1 cellular context compared by ENCODE assay signal in the genomic region with DNA sequence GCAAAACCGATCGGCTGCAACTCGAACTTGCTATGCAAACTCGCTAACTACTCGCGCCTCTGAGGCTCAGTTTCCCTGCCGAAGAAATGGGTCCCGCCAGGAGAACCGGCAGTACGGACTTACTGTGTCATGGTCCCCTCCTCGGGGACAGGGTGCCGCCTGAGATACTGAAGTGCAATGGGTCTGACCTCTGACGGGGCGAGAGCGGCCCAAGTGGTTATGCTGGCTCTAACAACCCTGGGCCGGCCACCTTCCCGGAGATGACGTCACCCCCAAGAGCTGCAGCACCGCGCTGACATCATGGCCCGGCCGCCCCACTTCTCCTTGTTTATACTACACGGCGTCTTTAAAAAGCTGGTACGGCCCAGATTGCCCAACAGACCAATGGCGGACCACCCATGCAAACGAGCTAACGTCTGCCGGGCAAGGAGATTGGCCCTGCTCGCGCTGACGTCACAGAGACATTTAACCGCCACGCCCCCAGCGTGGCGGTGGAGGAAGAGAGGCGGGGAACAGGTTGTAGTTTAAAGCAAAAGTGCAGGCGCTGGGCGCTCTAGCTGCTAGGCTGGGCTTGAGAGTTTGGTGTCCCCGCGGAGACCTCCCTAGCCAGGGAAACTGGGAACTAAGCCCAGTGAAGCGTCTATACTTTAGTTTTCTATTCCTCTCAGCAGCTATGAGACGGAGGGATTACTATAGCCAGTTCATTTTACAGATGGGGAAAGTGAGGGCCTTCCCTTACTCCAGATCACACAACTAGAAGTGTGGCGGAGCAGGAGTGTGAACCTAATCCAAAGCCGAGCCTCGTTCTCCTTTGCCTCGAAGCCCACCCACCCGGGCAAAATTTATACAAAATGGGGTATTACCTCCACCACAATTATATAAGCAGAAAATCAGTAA.
TF ChIP-seq lines count a peak whose summit lies in the region.

No MANE protein-coding gene starts in this region.

TF ChIP-seq in HepG2, 621 proteins besides CTCF, POLR2A, EP300 and RAD21 (continued from another document and continues in another):
- TF ChIP-seq, protein P1, sequence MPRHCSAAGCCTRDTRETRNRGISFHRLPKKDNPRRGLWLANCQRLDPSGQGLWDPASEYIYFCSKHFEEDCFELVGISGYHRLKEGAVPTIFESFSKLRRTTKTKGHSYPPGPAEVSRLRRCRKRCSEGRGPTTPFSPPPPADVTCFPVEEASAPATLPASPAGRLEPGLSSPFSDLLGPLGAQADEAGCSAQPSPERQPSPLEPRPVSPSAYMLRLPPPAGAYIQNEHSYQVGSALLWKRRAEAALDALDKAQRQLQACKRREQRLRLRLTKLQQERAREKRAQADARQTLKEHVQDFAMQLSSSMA (CRISPR knock-in tag; IDR thresholded peaks at IDR 0.05) = no peak
- TF ChIP-seq, protein P2, sequence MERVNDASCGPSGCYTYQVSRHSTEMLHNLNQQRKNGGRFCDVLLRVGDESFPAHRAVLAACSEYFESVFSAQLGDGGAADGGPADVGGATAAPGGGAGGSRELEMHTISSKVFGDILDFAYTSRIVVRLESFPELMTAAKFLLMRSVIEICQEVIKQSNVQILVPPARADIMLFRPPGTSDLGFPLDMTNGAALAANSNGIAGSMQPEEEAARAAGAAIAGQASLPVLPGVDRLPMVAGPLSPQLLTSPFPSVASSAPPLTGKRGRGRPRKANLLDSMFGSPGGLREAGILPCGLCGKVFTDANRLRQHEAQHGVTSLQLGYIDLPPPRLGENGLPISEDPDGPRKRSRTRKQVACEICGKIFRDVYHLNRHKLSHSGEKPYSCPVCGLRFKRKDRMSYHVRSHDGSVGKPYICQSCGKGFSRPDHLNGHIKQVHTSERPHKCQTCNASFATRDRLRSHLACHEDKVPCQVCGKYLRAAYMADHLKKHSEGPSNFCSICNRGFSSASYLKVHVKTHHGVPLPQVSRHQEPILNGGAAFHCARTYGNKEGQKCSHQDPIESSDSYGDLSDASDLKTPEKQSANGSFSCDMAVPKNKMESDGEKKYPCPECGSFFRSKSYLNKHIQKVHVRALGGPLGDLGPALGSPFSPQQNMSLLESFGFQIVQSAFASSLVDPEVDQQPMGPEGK (CRISPR knock-in tag; IDR thresholded peaks at IDR 0.05) = no peak
- TF ChIP-seq, protein P3, sequence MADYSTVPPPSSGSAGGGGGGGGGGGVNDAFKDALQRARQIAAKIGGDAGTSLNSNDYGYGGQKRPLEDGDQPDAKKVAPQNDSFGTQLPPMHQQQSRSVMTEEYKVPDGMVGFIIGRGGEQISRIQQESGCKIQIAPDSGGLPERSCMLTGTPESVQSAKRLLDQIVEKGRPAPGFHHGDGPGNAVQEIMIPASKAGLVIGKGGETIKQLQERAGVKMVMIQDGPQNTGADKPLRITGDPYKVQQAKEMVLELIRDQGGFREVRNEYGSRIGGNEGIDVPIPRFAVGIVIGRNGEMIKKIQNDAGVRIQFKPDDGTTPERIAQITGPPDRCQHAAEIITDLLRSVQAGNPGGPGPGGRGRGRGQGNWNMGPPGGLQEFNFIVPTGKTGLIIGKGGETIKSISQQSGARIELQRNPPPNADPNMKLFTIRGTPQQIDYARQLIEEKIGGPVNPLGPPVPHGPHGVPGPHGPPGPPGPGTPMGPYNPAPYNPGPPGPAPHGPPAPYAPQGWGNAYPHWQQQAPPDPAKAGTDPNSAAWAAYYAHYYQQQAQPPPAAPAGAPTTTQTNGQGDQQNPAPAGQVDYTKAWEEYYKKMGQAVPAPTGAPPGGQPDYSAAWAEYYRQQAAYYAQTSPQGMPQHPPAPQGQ (CRISPR knock-in tag; IDR thresholded peaks at IDR 0.05; ENCODE audit: borderline replicate concordance) = no peak
- TF ChIP-seq, protein P4, sequence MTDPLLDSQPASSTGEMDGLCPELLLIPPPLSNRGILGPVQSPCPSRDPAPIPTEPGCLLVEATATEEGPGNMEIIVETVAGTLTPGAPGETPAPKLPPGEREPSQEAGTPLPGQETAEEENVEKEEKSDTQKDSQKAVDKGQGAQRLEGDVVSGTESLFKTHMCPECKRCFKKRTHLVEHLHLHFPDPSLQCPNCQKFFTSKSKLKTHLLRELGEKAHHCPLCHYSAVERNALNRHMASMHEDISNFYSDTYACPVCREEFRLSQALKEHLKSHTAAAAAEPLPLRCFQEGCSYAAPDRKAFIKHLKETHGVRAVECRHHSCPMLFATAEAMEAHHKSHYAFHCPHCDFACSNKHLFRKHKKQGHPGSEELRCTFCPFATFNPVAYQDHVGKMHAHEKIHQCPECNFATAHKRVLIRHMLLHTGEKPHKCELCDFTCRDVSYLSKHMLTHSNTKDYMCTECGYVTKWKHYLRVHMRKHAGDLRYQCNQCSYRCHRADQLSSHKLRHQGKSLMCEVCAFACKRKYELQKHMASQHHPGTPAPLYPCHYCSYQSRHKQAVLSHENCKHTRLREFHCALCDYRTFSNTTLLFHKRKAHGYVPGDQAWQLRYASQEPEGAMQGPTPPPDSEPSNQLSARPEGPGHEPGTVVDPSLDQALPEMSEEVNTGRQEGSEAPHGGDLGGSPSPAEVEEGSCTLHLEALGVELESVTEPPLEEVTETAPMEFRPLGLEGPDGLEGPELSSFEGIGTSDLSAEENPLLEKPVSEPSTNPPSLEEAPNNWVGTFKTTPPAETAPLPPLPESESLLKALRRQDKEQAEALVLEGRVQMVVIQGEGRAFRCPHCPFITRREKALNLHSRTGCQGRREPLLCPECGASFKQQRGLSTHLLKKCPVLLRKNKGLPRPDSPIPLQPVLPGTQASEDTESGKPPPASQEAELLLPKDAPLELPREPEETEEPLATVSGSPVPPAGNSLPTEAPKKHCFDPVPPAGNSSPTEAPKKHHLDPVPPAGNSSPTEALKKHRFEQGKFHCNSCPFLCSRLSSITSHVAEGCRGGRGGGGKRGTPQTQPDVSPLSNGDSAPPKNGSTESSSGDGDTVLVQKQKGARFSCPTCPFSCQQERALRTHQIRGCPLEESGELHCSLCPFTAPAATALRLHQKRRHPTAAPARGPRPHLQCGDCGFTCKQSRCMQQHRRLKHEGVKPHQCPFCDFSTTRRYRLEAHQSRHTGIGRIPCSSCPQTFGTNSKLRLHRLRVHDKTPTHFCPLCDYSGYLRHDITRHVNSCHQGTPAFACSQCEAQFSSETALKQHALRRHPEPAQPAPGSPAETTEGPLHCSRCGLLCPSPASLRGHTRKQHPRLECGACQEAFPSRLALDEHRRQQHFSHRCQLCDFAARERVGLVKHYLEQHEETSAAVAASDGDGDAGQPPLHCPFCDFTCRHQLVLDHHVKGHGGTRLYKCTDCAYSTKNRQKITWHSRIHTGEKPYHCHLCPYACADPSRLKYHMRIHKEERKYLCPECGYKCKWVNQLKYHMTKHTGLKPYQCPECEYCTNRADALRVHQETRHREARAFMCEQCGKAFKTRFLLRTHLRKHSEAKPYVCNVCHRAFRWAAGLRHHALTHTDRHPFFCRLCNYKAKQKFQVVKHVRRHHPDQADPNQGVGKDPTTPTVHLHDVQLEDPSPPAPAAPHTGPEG (CRISPR knock-in tag; IDR thresholded peaks at IDR 0.05) = no peak
- TF ChIP-seq KDM6A (CRISPR knock-in tag; IDR thresholded peaks at IDR 0.05; ENCODE audit: low read depth) = no peak
- TF ChIP-seq TGIF2 (CRISPR knock-in tag; IDR thresholded peaks at IDR 0.05) = peak; percentile 11; the same call in 1 of the 2 replicates
- no peak for TF ChIP-seq ZNF790 (CRISPR knock-in tag; IDR thresholded peaks at IDR 0.05; ENCODE audit: borderline replicate concordance)
- TF ChIP-seq, protein P5, sequence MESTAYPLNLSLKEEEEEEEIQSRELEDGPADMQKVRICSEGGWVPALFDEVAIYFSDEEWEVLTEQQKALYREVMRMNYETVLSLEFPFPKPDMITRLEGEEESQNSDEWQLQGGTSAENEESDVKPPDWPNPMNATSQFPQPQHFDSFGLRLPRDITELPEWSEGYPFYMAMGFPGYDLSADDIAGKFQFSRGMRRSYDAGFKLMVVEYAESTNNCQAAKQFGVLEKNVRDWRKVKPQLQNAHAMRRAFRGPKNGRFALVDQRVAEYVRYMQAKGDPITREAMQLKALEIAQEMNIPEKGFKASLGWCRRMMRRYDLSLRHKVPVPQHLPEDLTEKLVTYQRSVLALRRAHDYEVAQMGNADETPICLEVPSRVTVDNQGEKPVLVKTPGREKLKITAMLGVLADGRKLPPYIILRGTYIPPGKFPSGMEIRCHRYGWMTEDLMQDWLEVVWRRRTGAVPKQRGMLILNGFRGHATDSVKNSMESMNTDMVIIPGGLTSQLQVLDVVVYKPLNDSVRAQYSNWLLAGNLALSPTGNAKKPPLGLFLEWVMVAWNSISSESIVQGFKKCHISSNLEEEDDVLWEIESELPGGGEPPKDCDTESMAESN (CRISPR knock-in tag; conservative IDR thresholded peaks at IDR 0.05) = peak; percentile 47; the same call in 1 of the 2 replicates
- no peak for TF ChIP-seq GLI4 (CRISPR knock-in tag; IDR thresholded peaks at IDR 0.05; ENCODE audit: borderline replicate concordance)
- TF ChIP-seq SSRP1 (CRISPR knock-in tag; IDR thresholded peaks at IDR 0.05) = no peak
- TF ChIP-seq, protein P6, sequence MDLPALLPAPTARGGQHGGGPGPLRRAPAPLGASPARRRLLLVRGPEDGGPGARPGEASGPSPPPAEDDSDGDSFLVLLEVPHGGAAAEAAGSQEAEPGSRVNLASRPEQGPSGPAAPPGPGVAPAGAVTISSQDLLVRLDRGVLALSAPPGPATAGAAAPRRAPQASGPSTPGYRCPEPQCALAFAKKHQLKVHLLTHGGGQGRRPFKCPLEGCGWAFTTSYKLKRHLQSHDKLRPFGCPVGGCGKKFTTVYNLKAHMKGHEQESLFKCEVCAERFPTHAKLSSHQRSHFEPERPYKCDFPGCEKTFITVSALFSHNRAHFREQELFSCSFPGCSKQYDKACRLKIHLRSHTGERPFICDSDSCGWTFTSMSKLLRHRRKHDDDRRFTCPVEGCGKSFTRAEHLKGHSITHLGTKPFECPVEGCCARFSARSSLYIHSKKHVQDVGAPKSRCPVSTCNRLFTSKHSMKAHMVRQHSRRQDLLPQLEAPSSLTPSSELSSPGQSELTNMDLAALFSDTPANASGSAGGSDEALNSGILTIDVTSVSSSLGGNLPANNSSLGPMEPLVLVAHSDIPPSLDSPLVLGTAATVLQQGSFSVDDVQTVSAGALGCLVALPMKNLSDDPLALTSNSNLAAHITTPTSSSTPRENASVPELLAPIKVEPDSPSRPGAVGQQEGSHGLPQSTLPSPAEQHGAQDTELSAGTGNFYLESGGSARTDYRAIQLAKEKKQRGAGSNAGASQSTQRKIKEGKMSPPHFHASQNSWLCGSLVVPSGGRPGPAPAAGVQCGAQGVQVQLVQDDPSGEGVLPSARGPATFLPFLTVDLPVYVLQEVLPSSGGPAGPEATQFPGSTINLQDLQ (CRISPR knock-in tag; IDR thresholded peaks at IDR 0.05) = no peak
- TF ChIP-seq, protein P7, sequence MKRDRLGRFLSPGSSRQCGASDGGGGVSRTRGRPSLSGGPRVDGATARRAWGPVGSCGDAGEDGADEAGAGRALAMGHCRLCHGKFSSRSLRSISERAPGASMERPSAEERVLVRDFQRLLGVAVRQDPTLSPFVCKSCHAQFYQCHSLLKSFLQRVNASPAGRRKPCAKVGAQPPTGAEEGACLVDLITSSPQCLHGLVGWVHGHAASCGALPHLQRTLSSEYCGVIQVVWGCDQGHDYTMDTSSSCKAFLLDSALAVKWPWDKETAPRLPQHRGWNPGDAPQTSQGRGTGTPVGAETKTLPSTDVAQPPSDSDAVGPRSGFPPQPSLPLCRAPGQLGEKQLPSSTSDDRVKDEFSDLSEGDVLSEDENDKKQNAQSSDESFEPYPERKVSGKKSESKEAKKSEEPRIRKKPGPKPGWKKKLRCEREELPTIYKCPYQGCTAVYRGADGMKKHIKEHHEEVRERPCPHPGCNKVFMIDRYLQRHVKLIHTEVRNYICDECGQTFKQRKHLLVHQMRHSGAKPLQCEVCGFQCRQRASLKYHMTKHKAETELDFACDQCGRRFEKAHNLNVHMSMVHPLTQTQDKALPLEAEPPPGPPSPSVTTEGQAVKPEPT (CRISPR knock-in tag; IDR thresholded peaks at IDR 0.05; ENCODE audit: low read depth) = no peak
- TF ChIP-seq NFYC (CRISPR knock-in tag; IDR thresholded peaks at IDR 0.05) = peak; percentile 85
- TF ChIP-seq ZNF615 (CRISPR knock-in tag; IDR thresholded peaks at IDR 0.05; ENCODE audit: borderline replicate concordance) = no peak
- TF ChIP-seq ZNF773 (CRISPR knock-in tag; IDR thresholded peaks at IDR 0.05; ENCODE audit: borderline replicate concordance) = no peak
- TF ChIP-seq ASH2L (IDR thresholded peaks at IDR 0.05; ENCODE audit: insufficient read length, low read depth, low read length) = peak; percentile 81
- no peak for TF ChIP-seq GFI1 (CRISPR knock-in tag; IDR thresholded peaks at IDR 0.05; ENCODE audit: borderline replicate concordance)
- TF ChIP-seq, protein P8, sequence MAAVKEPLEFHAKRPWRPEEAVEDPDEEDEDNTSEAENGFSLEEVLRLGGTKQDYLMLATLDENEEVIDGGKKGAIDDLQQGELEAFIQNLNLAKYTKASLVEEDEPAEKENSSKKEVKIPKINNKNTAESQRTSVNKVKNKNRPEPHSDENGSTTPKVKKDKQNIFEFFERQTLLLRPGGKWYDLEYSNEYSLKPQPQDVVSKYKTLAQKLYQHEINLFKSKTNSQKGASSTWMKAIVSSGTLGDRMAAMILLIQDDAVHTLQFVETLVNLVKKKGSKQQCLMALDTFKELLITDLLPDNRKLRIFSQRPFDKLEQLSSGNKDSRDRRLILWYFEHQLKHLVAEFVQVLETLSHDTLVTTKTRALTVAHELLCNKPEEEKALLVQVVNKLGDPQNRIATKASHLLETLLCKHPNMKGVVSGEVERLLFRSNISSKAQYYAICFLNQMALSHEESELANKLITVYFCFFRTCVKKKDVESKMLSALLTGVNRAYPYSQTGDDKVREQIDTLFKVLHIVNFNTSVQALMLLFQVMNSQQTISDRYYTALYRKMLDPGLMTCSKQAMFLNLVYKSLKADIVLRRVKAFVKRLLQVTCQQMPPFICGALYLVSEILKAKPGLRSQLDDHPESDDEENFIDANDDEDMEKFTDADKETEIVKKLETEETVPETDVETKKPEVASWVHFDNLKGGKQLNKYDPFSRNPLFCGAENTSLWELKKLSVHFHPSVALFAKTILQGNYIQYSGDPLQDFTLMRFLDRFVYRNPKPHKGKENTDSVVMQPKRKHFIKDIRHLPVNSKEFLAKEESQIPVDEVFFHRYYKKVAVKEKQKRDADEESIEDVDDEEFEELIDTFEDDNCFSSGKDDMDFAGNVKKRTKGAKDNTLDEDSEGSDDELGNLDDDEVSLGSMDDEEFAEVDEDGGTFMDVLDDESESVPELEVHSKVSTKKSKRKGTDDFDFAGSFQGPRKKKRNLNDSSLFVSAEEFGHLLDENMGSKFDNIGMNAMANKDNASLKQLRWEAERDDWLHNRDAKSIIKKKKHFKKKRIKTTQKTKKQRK (IDR thresholded peaks at IDR 0.05; ENCODE audit: low read length) = no peak
- peak; percentile 94 for TF ChIP-seq CEBPB (IDR thresholded peaks at IDR 0.05; ENCODE audit: borderline replicate concordance, low read depth, low read length)
- TF ChIP-seq, protein P9, sequence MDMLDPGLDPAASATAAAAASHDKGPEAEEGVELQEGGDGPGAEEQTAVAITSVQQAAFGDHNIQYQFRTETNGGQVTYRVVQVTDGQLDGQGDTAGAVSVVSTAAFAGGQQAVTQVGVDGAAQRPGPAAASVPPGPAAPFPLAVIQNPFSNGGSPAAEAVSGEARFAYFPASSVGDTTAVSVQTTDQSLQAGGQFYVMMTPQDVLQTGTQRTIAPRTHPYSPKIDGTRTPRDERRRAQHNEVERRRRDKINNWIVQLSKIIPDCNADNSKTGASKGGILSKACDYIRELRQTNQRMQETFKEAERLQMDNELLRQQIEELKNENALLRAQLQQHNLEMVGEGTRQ (IDR thresholded peaks at IDR 0.05; ENCODE audit: low read depth, low read length) = no peak
- TF ChIP-seq, protein P9 (CRISPR knock-in tag; IDR thresholded peaks at IDR 0.05; ENCODE audit: borderline replicate concordance) = 0 out of 2 replicates have a peak, but pooled peaks have one; percentile 0
- no peak for TF ChIP-seq ZBTB1 (CRISPR knock-in tag; IDR thresholded peaks at IDR 0.05; ENCODE audit: borderline replicate concordance)
- TF ChIP-seq SMARCC2 (IDR thresholded peaks at IDR 0.05) = no peak
- TF ChIP-seq HOXA5 (CRISPR knock-in tag; IDR thresholded peaks at IDR 0.05) = no peak
